20 cellular contexts compared by ENCODE assay signal in genomic region chr3:97975466-97975865, GRCh38. TPM values are rescaled to one million over a fixed set of nuclear protein-coding genes. Genes with fewer than 3 reads are reported as not detected.
DNase-seq lines count a peak whose midpoint lies in the region; ATAC-seq and TF ChIP-seq lines count a peak whose summit lies in the region.
"Had no signal": no experiment of that assay in that cellular context is flagged by ENCODE, and none has a peak within 500 bp of the region (broad histone marks: within the 10 kb centered on the region; RNA-seq: fewer than 3 reads in every experiment).

No MANE protein-coding gene starts in this region.

- CTCF ChIA-PET in IMR-90 (lab: Yijun Ruan, JAX) (no interaction called here), WTC11 (lab: Charles Lee) (no interaction called here)

- no peak overlapping the region for H3K27ac ChIP-seq in IMR-90 (ENCODE audit: insufficient read depth, low read length)
- H3K27ac ChIP-seq in hepatocyte = no peak overlapping the region
- H3K27ac ChIP-seq in brain microvascular endothelial cell = no peak overlapping the region
- H3K27ac ChIP-seq: A549, left lung, neutrophil had no signal

- no peak overlapping the region for H4K8ac ChIP-seq in IMR-90 (ENCODE audit: low read depth in 2 of 2, low read length in 2 of 2)

- H4K91ac ChIP-seq in IMR-90 (ENCODE audit: insufficient read depth, low read depth, low read length) = no peak overlapping the region

- H3K4ac ChIP-seq in IMR-90 (ENCODE audit: low read depth, low read length) = no peak overlapping the region

- peaks cover 4% of the 10 kb centered on the region for H3K27me3 ChIP-seq in IMR-90 (ENCODE audit: control insufficient read depth, insufficient read depth, low read length)
- H3K27me3 ChIP-seq in hepatocyte = no peaks in the 10 kb centered on the region
- no peaks in the 10 kb centered on the region for H3K27me3 ChIP-seq in brain microvascular endothelial cell (replicated peaks)
- H3K27me3 ChIP-seq: left lung had no signal

- H3K23ac ChIP-seq in IMR-90 (ENCODE audit: low read depth, low read length) = no peak overlapping the region

- TF ChIP-seq RAD21 in IMR-90 (IDR thresholded peaks at IDR 0.05; ENCODE audit: low read length) = no peak

- H3K36me3 Mint-ChIP-seq in T-helper 2 cell treated with Interferon-gamma antibody and Interleukin-4, amounts not matched to agents 5 μg/mL and 100 μg/mL, for 36 hours (ENCODE audit: low read depth) = peaks cover 6% of the 10 kb centered on the region
- peaks cover 12% of the 10 kb centered on the region for H3K36me3 Mint-ChIP-seq in activated T-helper 1 cell treated with anti-CD3 and anti-CD28 coated beads, Interleukin-12 subunit alpha, Interleukin-12 subunit beta, Interleukin-2, Interleukin-4 antibody, amounts not matched to agents 30 ng/mL and 10 ng/mL and 1 ng/mL, durations not matched to agents 14 hours and 24 hours and 36 hours (ENCODE audit: low read depth)
- no peaks in the 10 kb centered on the region for H3K36me3 Mint-ChIP-seq in WTC11

- no peak overlapping the region for H2AK5ac ChIP-seq in IMR-90 (ENCODE audit: low read depth, low read length)

- POLR2A ChIA-PET in IMR-90 (lab: Charles Lee; ENCODE audit: unreplicated experiment) (no interaction called here), WTC11 (lab: Charles Lee) (no interaction called here)

- H3K9me3 ChIP-seq in IMR-90 (ENCODE audit: control insufficient read depth, insufficient read depth, low read length) = no peaks in the 10 kb centered on the region
- no peaks in the 10 kb centered on the region for H3K9me3 ChIP-seq in hepatocyte (ENCODE audit: low read depth)
- H3K9me3 ChIP-seq: A549, left lung, mucosa of descending colon, neutrophil had no signal

- no peak overlapping the region for H2BK120ac ChIP-seq in IMR-90 (ENCODE audit: low read depth, low read length)

- H3K9me1 ChIP-seq in IMR-90 (ENCODE audit: insufficient read depth, low read length) = 0 out of 2 replicates have a peak, but pooled peaks cover 2% of the 10 kb centered on the region

- no peaks in the 10 kb centered on the region for H3K9me3 Mint-ChIP-seq in T-helper 2 cell treated with Interferon-gamma antibody and Interleukin-4, amounts not matched to agents 5 μg/mL and 100 μg/mL, for 36 hours
- peaks cover 5% of the 10 kb centered on the region for H3K9me3 Mint-ChIP-seq in activated T-helper 1 cell treated with anti-CD3 and anti-CD28 coated beads, Interleukin-12 subunit alpha, Interleukin-12 subunit beta, Interleukin-2, Interleukin-4 antibody, amounts not matched to agents 30 ng/mL and 10 ng/mL and 1 ng/mL, durations not matched to agents 14 hours and 24 hours and 36 hours
- H3K9me3 Mint-ChIP-seq in WTC11 = no peaks in the 10 kb centered on the region
- H3K9me3 Mint-ChIP-seq: activated naive CD4-positive, alpha-beta T cell treated with anti-CD3 and anti-CD28 coated beads, Interleukin-2, amount 50 U/mL, for 72 hours; CD8-positive, alpha-beta memory T cell had no signal

- H2BK5ac ChIP-seq in IMR-90 (ENCODE audit: low read depth, low read length, poor library complexity, severe bottlenecking) = no peak overlapping the region

- H3K4me3 ChIP-seq in IMR-90 (ENCODE audit: insufficient read depth, low read depth, low read length) = no peak overlapping the region
- H3K4me3 ChIP-seq in hepatocyte = no peak overlapping the region
- H3K4me3 ChIP-seq in brain microvascular endothelial cell (ENCODE audit: low read depth, low read length) = no peak overlapping the region
- H3K4me3 ChIP-seq: A549, left lung, mucosa of descending colon had no signal

- no peaks in the 10 kb centered on the region for H3K9me2 ChIP-seq in hepatocyte (replicated peaks; ENCODE audit: insufficient read depth)

- no peak overlapping the region for H3K56ac ChIP-seq in IMR-90 (ENCODE audit: extremely low read depth, insufficient read depth, low read length)

- no peak overlapping the region for H3K18ac ChIP-seq in IMR-90 (ENCODE audit: low read depth, low read length)

- peak; percentile 22; the same call in 1 of the 2 replicates for TF ChIP-seq CTCF in IMR-90 (conservative IDR thresholded peaks at IDR 0.05; ENCODE audit: low read depth, low read length)
- TF ChIP-seq CTCF in hepatocyte (IDR thresholded peaks at IDR 0.05; ENCODE audit: poor library complexity) = peak; percentile 23
- TF ChIP-seq CTCF in WTC11 (IDR thresholded peaks at IDR 0.05) = no peak
- no peak for TF ChIP-seq CTCF in brain microvascular endothelial cell (IDR thresholded peaks at IDR 0.05; ENCODE audit: low read depth, low read length, missing control alignments)

- no peak overlapping the region for H3K27ac Mint-ChIP-seq in T-helper 2 cell treated with Interferon-gamma antibody and Interleukin-4, amounts not matched to agents 5 μg/mL and 100 μg/mL, for 36 hours
- H3K27ac Mint-ChIP-seq in activated T-helper 1 cell treated with anti-CD3 and anti-CD28 coated beads, Interleukin-12 subunit alpha, Interleukin-12 subunit beta, Interleukin-2, Interleukin-4 antibody, amounts not matched to agents 30 ng/mL and 10 ng/mL and 1 ng/mL, durations not matched to agents 14 hours and 24 hours and 36 hours = peak overlapping the region; percentile 79
- no peak overlapping the region for H3K27ac Mint-ChIP-seq in WTC11
- H3K27ac Mint-ChIP-seq: activated naive CD4-positive, alpha-beta T cell treated with anti-CD3 and anti-CD28 coated beads, Interleukin-2, amount 50 U/mL, for 72 hours; CD8-positive, alpha-beta memory T cell had no signal

- no peak overlapping the region for H2AK9ac ChIP-seq in IMR-90 (replicated peaks; ENCODE audit: low read depth, low read length, poor library complexity)

- H3K14ac ChIP-seq in IMR-90 (replicated peaks; ENCODE audit: low read depth, low read length) = no peak overlapping the region

- no peak for TF ChIP-seq POLR2A in IMR-90 (IDR thresholded peaks at IDR 0.05; ENCODE audit: low read depth, low read length)

- H3K27me3 Mint-ChIP-seq in T-helper 2 cell treated with Interferon-gamma antibody and Interleukin-4, amounts not matched to agents 5 μg/mL and 100 μg/mL, for 36 hours (ENCODE audit: low read depth) = no peaks in the 10 kb centered on the region
- no peaks in the 10 kb centered on the region for H3K27me3 Mint-ChIP-seq in activated T-helper 1 cell treated with anti-CD3 and anti-CD28 coated beads, Interleukin-12 subunit alpha, Interleukin-12 subunit beta, Interleukin-2, Interleukin-4 antibody, amounts not matched to agents 30 ng/mL and 10 ng/mL and 1 ng/mL, durations not matched to agents 14 hours and 24 hours and 36 hours (ENCODE audit: insufficient read depth)
- peaks cover 21% of the 10 kb centered on the region for H3K27me3 Mint-ChIP-seq in WTC11 (ENCODE audit: low read depth)

- no peak overlapping the region for H2BK15ac ChIP-seq in IMR-90 (ENCODE audit: low read depth, low read length)

- no peaks in the 10 kb centered on the region for H3K36me3 ChIP-seq in IMR-90 (ENCODE audit: control insufficient read depth, insufficient read depth, low read length)
- no peaks in the 10 kb centered on the region for H3K36me3 ChIP-seq in hepatocyte (replicated peaks; ENCODE audit: insufficient read depth, low read depth)
- H3K36me3 ChIP-seq in brain microvascular endothelial cell (replicated peaks) = no peaks in the 10 kb centered on the region
- H3K36me3 ChIP-seq: left lung, neutrophil had no signal

- H4K20me1 ChIP-seq in IMR-90 (ENCODE audit: insufficient read depth, low read length) (no peaks in the 10 kb centered on the region), hepatocyte (ENCODE audit: insufficient read depth, poor library complexity, severe bottlenecking) (no peaks in the 10 kb centered on the region)

- WGBS in IMR-90 (ENCODE audit: extremely low coverage in 2 of 2, insufficient read length in 1 of 2), 2 experiments = no CpG with 5 or more reads among the region's 1 CpG
- 85% methylated on average over 1 of the region's 1 CpG for WGBS in hepatocyte (ENCODE audit: low lambda C conversion rate, missing lambda C conversion rate)

- no peak overlapping the region for H3K4me2 ChIP-seq in IMR-90 (ENCODE audit: low read depth, low read length)
- H3K4me2 ChIP-seq in hepatocyte = no peak overlapping the region
- H3K4me2 ChIP-seq: A549 had no signal

- H3K4me1 Mint-ChIP-seq in T-helper 2 cell treated with Interferon-gamma antibody and Interleukin-4, amounts not matched to agents 5 μg/mL and 100 μg/mL, for 36 hours (ENCODE audit: low read depth) = peaks cover 36% of the 10 kb centered on the region
- peaks cover 67% of the 10 kb centered on the region for H3K4me1 Mint-ChIP-seq in activated T-helper 1 cell treated with anti-CD3 and anti-CD28 coated beads, Interleukin-12 subunit alpha, Interleukin-12 subunit beta, Interleukin-2, Interleukin-4 antibody, amounts not matched to agents 30 ng/mL and 10 ng/mL and 1 ng/mL, durations not matched to agents 14 hours and 24 hours and 36 hours (ENCODE audit: low read depth)
- H3K4me1 Mint-ChIP-seq in WTC11 = peaks cover 28% of the 10 kb centered on the region

- ATAC-seq in IMR-90 (ENCODE audit: low read depth) (no peak), WTC11 (no peak)
- ATAC-seq: A549; activated naive CD4-positive, alpha-beta T cell treated with anti-CD3 and anti-CD28 coated beads, Interleukin-2, amount 50 U/mL, for 72 hours; left lung; mucosa of descending colon had no signal

- no TSS peak for BruUV-seq in IMR-90 (replicated peaks; lab: Mats Ljungman, UMichigan)

- no peak overlapping the region for H4K5ac ChIP-seq in IMR-90 (ENCODE audit: low read depth, low read length)

- H2AFZ ChIP-seq in IMR-90 (replicated peaks; ENCODE audit: low read length, poor library complexity) = no peak overlapping the region
- no peak overlapping the region for H2AFZ ChIP-seq in hepatocyte

- no peak for DNase-seq in T-helper 2 cell treated with Interferon-gamma antibody and Interleukin-4, amounts not matched to agents 5 μg/mL and 100 μg/mL, for 36 hours (ENCODE audit: low spot score)
- DNase-seq in T-helper 2 cell (no peak), IMR-90 (no peak), hepatocyte (ENCODE audit: low spot score) (no peak), WTC11 (ENCODE audit: low spot score) (no peak), brain microvascular endothelial cell (no peak)
- DNase-seq in activated T-helper 1 cell treated with anti-CD3 and anti-CD28 coated beads, Interleukin-12 subunit alpha, Interleukin-12 subunit beta, Interleukin-2, Interleukin-4 antibody, amounts not matched to agents 30 ng/mL and 10 ng/mL and 1 ng/mL, durations not matched to agents 14 hours and 24 hours and 36 hours (ENCODE audit: low spot score) = no peak
- DNase-seq in activated CD4-positive, alpha-beta T cell treated with anti-CD3 and anti-CD28 coated beads for 48 hours = no peak
- DNase-seq: activated CD4-positive, CD25-positive, alpha-beta regulatory T cell; CD8-positive, alpha-beta memory T cell; DMS79 treated with DMSO at 0.1 percent for 48 hours; left lung; mucosa of descending colon; NCI-H526; retina had no signal

- peaks cover 12 to 13% of the 10 kb centered on the region in 2 experiments for H3K79me1 ChIP-seq in IMR-90 (ENCODE audit: low read depth in 1 of 2, low read length in 2 of 2)

- peaks cover 9% of the 10 kb centered on the region for H3K79me2 ChIP-seq in hepatocyte

- H3K4me3 Mint-ChIP-seq in T-helper 2 cell treated with Interferon-gamma antibody and Interleukin-4, amounts not matched to agents 5 μg/mL and 100 μg/mL, for 36 hours = peak overlapping the region; percentile 59
- peak overlapping the region; percentile 43 for H3K4me3 Mint-ChIP-seq in activated T-helper 1 cell treated with anti-CD3 and anti-CD28 coated beads, Interleukin-12 subunit alpha, Interleukin-12 subunit beta, Interleukin-2, Interleukin-4 antibody, amounts not matched to agents 30 ng/mL and 10 ng/mL and 1 ng/mL, durations not matched to agents 14 hours and 24 hours and 36 hours
- H3K4me3 Mint-ChIP-seq in WTC11 = no peak overlapping the region

- intact Hi-C loops in IMR-90 (cut with micrococcal nuclease) = no loop called here
- intact Hi-C loops in activated T-helper 1 cell treated with anti-CD3 and anti-CD28 coated beads, Interleukin-12 subunit alpha, Interleukin-12 subunit beta, Interleukin-2, Interleukin-4 antibody, amounts not matched to agents 30 ng/mL and 10 ng/mL and 1 ng/mL, durations not matched to agents 14 hours and 24 hours and 36 hours (cut with micrococcal nuclease) = no loop called here

- H3K4me1 ChIP-seq in IMR-90 (ENCODE audit: control insufficient read depth, insufficient read depth, low read length) (peaks cover 5% of the 10 kb centered on the region; the same call in 1 of the 2 replicates), hepatocyte (ENCODE audit: insufficient read depth) (peaks cover 14% of the 10 kb centered on the region)

- no peak overlapping the region for H2BK20ac ChIP-seq in IMR-90 (ENCODE audit: low read depth, low read length)

- in situ Hi-C loops in IMR-90 (cut with MboI; ENCODE audit: low sequenced_read_pairs) (no loop called here), brain microvascular endothelial cell (cut with HindIII; ENCODE audit: low pct_ligation_motif_present, low sequenced_read_pairs) (no loop called here)

- no peak overlapping the region for H3K9ac ChIP-seq in IMR-90 (ENCODE audit: low read depth, low read length)

- dilution Hi-C loops in IMR-90 (cut with HindIII; ENCODE audit: low sequenced_read_pairs, unreplicated experiment) = no loop called here

RNA-seq across cellular contexts. Expression of gene RIOX2, which starts 3.2 kb away (rescaled TPM):
- total RNA-seq in IMR-90 (2012; rRNA removed) = 26.7 and 27.8 TPM in 2 replicates
- polyA plus RNA-seq in IMR-90 (2012; rRNA removed) = 15.1 and 17.2 TPM in 2 replicates
- polyA plus RNA-seq in IMR-90 (2012; cell fraction: cytosol; rRNA removed) = 5.2 and 6.4 TPM in 2 replicates
- 11.3 and 26.8 TPM in 2 replicates for polyA plus RNA-seq in IMR-90 (2012; cell fraction: nucleus; rRNA removed; ENCODE audit: low replicate concordance)
- 85.4 and 90.9 TPM in 2 replicates for total RNA-seq in activated T-helper 1 cell treated with anti-CD3 and anti-CD28 coated beads, Interleukin-12 subunit alpha, Interleukin-12 subunit beta, Interleukin-2, Interleukin-4 antibody, amounts not matched to agents 30 ng/mL and 10 ng/mL and 1 ng/mL, durations not matched to agents 14 hours and 24 hours and 36 hours
- total RNA-seq in hepatocyte = 26.0 and 26.2 TPM in 2 replicates
- 14.7 and 15.5 TPM in 2 replicates for polyA plus RNA-seq in hepatocyte
- 8.7 to 11.0 TPM (median 8.7 TPM) in 3 replicates for total RNA-seq in WTC11 (2021)

RNA-seq across cellular contexts. Expression of gene GABRR3, which starts 59.6 kb away (rescaled TPM):
- total RNA-seq in IMR-90 (2012; rRNA removed) = not detected in 2 replicates
- polyA plus RNA-seq in IMR-90 (2012; rRNA removed) = not detected in 2 replicates
- not detected in 2 replicates for polyA plus RNA-seq in IMR-90 (2012; cell fraction: cytosol; rRNA removed)
- polyA plus RNA-seq in IMR-90 (2012; cell fraction: nucleus; rRNA removed; ENCODE audit: low replicate concordance) = not detected in 2 replicates
- not detected in 2 replicates for total RNA-seq in activated T-helper 1 cell treated with anti-CD3 and anti-CD28 coated beads, Interleukin-12 subunit alpha, Interleukin-12 subunit beta, Interleukin-2, Interleukin-4 antibody, amounts not matched to agents 30 ng/mL and 10 ng/mL and 1 ng/mL, durations not matched to agents 14 hours and 24 hours and 36 hours
- total RNA-seq in hepatocyte = not detected in 2 replicates
- polyA plus RNA-seq in hepatocyte = not detected in 2 replicates
- not detected in 3 replicates for total RNA-seq in WTC11 (2021)
- total RNA-seq: activated CD8-positive, alpha-beta memory T cell treated with anti-CD3 and anti-CD28 coated beads for 36 hours; activated naive CD4-positive, alpha-beta T cell treated with anti-CD3 and anti-CD28 coated beads, Interleukin-2, amount 50 U/mL, for 72 hours; CD8-positive, alpha-beta memory T cell; dermis microvascular lymphatic vessel endothelial cell; left lung; mucosa of descending colon had no signal
- polyA plus RNA-seq: A549; CD8-positive, alpha-beta memory T cell had no signal

Comparison
In these comparisons a context has a peak if more than half of its experiments do, and no peak if none do; other contexts are left out.
1. CTCF ChIP-seq: peak in IMR-90 (single experiment) and hepatocyte (single experiment); none in WTC11 (single experiment) and brain microvascular endothelial cell (single experiment).